In genomic region chr1:52393174-52393573, GRCh38 we compare ENCODE assay signal across 18 cellular contexts. TPM values are rescaled to one million over a fixed set of nuclear protein-coding genes. Genes with fewer than 3 reads are reported as not detected.
DNase-seq lines count a peak whose midpoint lies in the region; ATAC-seq and TF ChIP-seq lines count a peak whose summit lies in the region.
"Had no signal": no experiment of that assay in that cellular context is flagged by ENCODE, and none has a peak within 500 bp of the region (broad histone marks: within the 10 kb centered on the region; RNA-seq: fewer than 3 reads in every experiment).

No MANE protein-coding gene starts in this region.

- no peak overlapping the region for H2BK20ac ChIP-seq in IMR-90 (ENCODE audit: low read depth, low read length)

- no peak overlapping the region for H2BK5ac ChIP-seq in IMR-90 (ENCODE audit: low read depth, low read length, poor library complexity, severe bottlenecking)
- H2BK5ac ChIP-seq in mesenchymal stem cell (ENCODE audit: low read depth, low read length, poor library complexity, severe bottlenecking): no peak overlapping the region

- peaks cover 68% of the 10 kb centered on the region for H3K36me3 Mint-ChIP-seq in activated CD4-positive, alpha-beta T cell treated with anti-CD3 and anti-CD28 coated beads for 36 hours (ENCODE audit: low read depth)
- H3K36me3 Mint-ChIP-seq in MCF 10A (ENCODE audit: insufficient read depth, unreplicated experiment): peaks cover 29% of the 10 kb centered on the region

- no peak overlapping the region for H3K27ac Mint-ChIP-seq in activated CD4-positive, alpha-beta T cell treated with anti-CD3 and anti-CD28 coated beads for 36 hours
- H3K27ac Mint-ChIP-seq in MCF 10A (ENCODE audit: low read depth, unreplicated experiment): peak overlapping the region; percentile 22

- no CpG with 5 or more reads among the region's 5 CpGs for WGBS in IMR-90 (ENCODE audit: extremely low coverage in 2 of 2, insufficient read length in 1 of 2), 2 experiments
- 98% methylated on average over 4 of the region's 5 CpGs for WGBS in mesenchymal stem cell
- 89 to 95% methylated on average over 5 of the region's 5 CpGs for WGBS in tibial nerve, 2 donors

- H3K4me3 Mint-ChIP-seq in activated CD4-positive, alpha-beta T cell treated with anti-CD3 and anti-CD28 coated beads for 36 hours: no peak overlapping the region
- no peak overlapping the region for H3K4me3 Mint-ChIP-seq in MCF 10A (ENCODE audit: unreplicated experiment)
- H3K4me3 Mint-ChIP-seq: CD4-positive, alpha-beta memory T cell had no signal

- H3K4me2 ChIP-seq in IMR-90 (ENCODE audit: low read depth, low read length) (no peak overlapping the region), mesenchymal stem cell (ENCODE audit: low read length, poor library complexity, severe bottlenecking) (no peak overlapping the region)

- H3K36me3 ChIP-seq in breast epithelium (no peaks in the 10 kb centered on the region), IMR-90 (ENCODE audit: control insufficient read depth, insufficient read depth, low read length) (peaks cover 11% of the 10 kb centered on the region), mesenchymal stem cell (ENCODE audit: control insufficient read depth in 1 of 2, insufficient read depth in 2 of 2, low read depth in 1 of 2, low read length in 2 of 2) (peaks cover 5 to 8% of the 10 kb centered on the region in 2 experiments), tibial nerve (no peaks in the 10 kb centered on the region)

- H3K27ac ChIP-seq in breast epithelium: no peak overlapping the region
- no peak overlapping the region for H3K27ac ChIP-seq in IMR-90 (ENCODE audit: insufficient read depth, low read length)
- H3K27ac ChIP-seq in mesenchymal stem cell (ENCODE audit: low read length, poor library complexity, severe bottlenecking): no peak overlapping the region
- H3K27ac ChIP-seq in tibial nerve: no peak overlapping the region

- H2BK15ac ChIP-seq in IMR-90 (ENCODE audit: low read depth, low read length) (no peak overlapping the region), mesenchymal stem cell (ENCODE audit: low read depth, poor library complexity, severe bottlenecking) (no peak overlapping the region)

- CTCF ChIA-PET in activated CD4-positive, alpha-beta T cell treated with anti-CD3 and anti-CD28 coated beads for 36 hours (lab: Charles Lee): interaction anchor here (0.8 to 2.4 kb wide), 2 partner anchors 11 to 20 kb away, joined by 3 to 5 read pairs; partner anchors contain the start of genes ORC1 and PRPF38A
- CTCF ChIA-PET in MCF 10A (lab: Yijun Ruan, JAX): no interaction called here
- CTCF ChIA-PET in IMR-90 (lab: Yijun Ruan, JAX): no interaction called here

- no peak overlapping the region for H2AFZ ChIP-seq in IMR-90 (replicated peaks; ENCODE audit: low read length, poor library complexity)
- no peak overlapping the region for H2AFZ ChIP-seq in mesenchymal stem cell (ENCODE audit: low read depth, low read length)

- H3K4me3 ChIP-seq in breast epithelium: no peak overlapping the region
- no peak overlapping the region for H3K4me3 ChIP-seq in IMR-90 (ENCODE audit: insufficient read depth, low read depth, low read length)
- H3K4me3 ChIP-seq in mesenchymal stem cell (ENCODE audit: insufficient read depth in 1 of 2, low read depth in 1 of 2, low read length in 2 of 2): no peak overlapping the region
- no peak overlapping the region for H3K4me3 ChIP-seq in tibial nerve
- H3K4me3 ChIP-seq: HAP-1 had no signal

- no peak overlapping the region for H2BK120ac ChIP-seq in IMR-90 (ENCODE audit: low read depth, low read length)
- H2BK120ac ChIP-seq in mesenchymal stem cell (ENCODE audit: low read depth, low read length): no peak overlapping the region

- DNase-seq in activated CD4-positive, alpha-beta T cell treated with anti-CD3 and anti-CD28 coated beads for 36 hours: no peak
- DNase-seq in activated CD4-positive, alpha-beta T cell treated with anti-CD3 and anti-CD28 coated beads for 1 hour: no peak
- DNase-seq in MCF 10A (ENCODE audit: unreplicated experiment): no peak
- no peak for DNase-seq in breast epithelium (ENCODE audit: low spot score in 2 of 2)
- no peak for DNase-seq in IMR-90
- DNase-seq in mesenchymal stem cell: no peak
- no peak for DNase-seq in SIG-M5 (lab: John Stamatoyannopoulos, UW)
- no peak for DNase-seq in tibial nerve (ENCODE audit: low spot score in 2 of 2)
- DNase-seq: 8988T; C1 segment of cervical spinal cord; Calu3; CD4-positive, alpha-beta memory T cell; COR-L47; DMS53; DMS79 treated with DMSO at 0.1 percent for 48 hours; GF-D8; GOT3 had no signal

- H4K20me1 ChIP-seq in IMR-90 (ENCODE audit: insufficient read depth, low read length): no peaks in the 10 kb centered on the region

- in situ Hi-C loops in IMR-90 (cut with MboI; ENCODE audit: low sequenced_read_pairs): no loop called here

- H3K14ac ChIP-seq in IMR-90 (replicated peaks; ENCODE audit: low read depth, low read length) (no peak overlapping the region), mesenchymal stem cell (ENCODE audit: low read length in 2 of 2) (no peak overlapping the region)

- H3K9me3 ChIP-seq in breast epithelium (no peaks in the 10 kb centered on the region), IMR-90 (ENCODE audit: control insufficient read depth, insufficient read depth, low read length) (no peaks in the 10 kb centered on the region), mesenchymal stem cell (ENCODE audit: control insufficient read depth, low read length) (no peaks in the 10 kb centered on the region), tibial nerve (no peaks in the 10 kb centered on the region)
- H3K9me3 ChIP-seq: HAP-1 had no signal

- H3K23ac ChIP-seq in IMR-90 (ENCODE audit: low read depth, low read length) (no peak overlapping the region), mesenchymal stem cell (ENCODE audit: low read length in 2 of 2) (no peak overlapping the region)

- no peaks in the 10 kb centered on the region for H3K9me3 Mint-ChIP-seq in activated CD4-positive, alpha-beta T cell treated with anti-CD3 and anti-CD28 coated beads for 36 hours (ENCODE audit: low read depth)
- H3K9me3 Mint-ChIP-seq in MCF 10A (ENCODE audit: unreplicated experiment): no peaks in the 10 kb centered on the region
- H3K9me3 Mint-ChIP-seq: CD4-positive, alpha-beta memory T cell had no signal

- H3K4ac ChIP-seq in IMR-90 (ENCODE audit: low read depth, low read length): no peak overlapping the region
- H3K4ac ChIP-seq in mesenchymal stem cell (ENCODE audit: low read depth in 1 of 2, low read length in 2 of 2): no peak overlapping the region

- H3K18ac ChIP-seq in IMR-90 (ENCODE audit: low read depth, low read length): no peak overlapping the region
- no peak overlapping the region for H3K18ac ChIP-seq in mesenchymal stem cell (ENCODE audit: low read depth in 1 of 2, low read length in 2 of 2)

- H3K4me1 ChIP-seq in breast epithelium (no peaks in the 10 kb centered on the region), IMR-90 (ENCODE audit: control insufficient read depth, insufficient read depth, low read length) (no peaks in the 10 kb centered on the region), mesenchymal stem cell (ENCODE audit: control insufficient read depth, insufficient read depth, low read depth, low read length) (no peaks in the 10 kb centered on the region), tibial nerve (no peaks in the 10 kb centered on the region)
- H3K4me1 ChIP-seq: HAP-1 had no signal

- H3K56ac ChIP-seq in IMR-90 (ENCODE audit: extremely low read depth, insufficient read depth, low read length): no peak overlapping the region

- no peak for TF ChIP-seq RAD21 in IMR-90 (IDR thresholded peaks at IDR 0.05; ENCODE audit: low read length)

- no peak overlapping the region for H4K8ac ChIP-seq in IMR-90 (ENCODE audit: low read depth in 2 of 2, low read length in 2 of 2)
- peak overlapping the region; percentile 30 for H4K8ac ChIP-seq in mesenchymal stem cell (ENCODE audit: low read length)

- BruUV-seq in MCF 10A (replicated peaks; lab: Mats Ljungman, UMichigan) (no TSS peak), IMR-90 (replicated peaks; lab: Mats Ljungman, UMichigan) (no TSS peak)

- no peaks in the 10 kb centered on the region for H3K4me1 Mint-ChIP-seq in activated CD4-positive, alpha-beta T cell treated with anti-CD3 and anti-CD28 coated beads for 36 hours
- no peaks in the 10 kb centered on the region for H3K4me1 Mint-ChIP-seq in MCF 10A (ENCODE audit: insufficient read depth, unreplicated experiment)
- H3K4me1 Mint-ChIP-seq: CD4-positive, alpha-beta memory T cell had no signal

- no peak overlapping the region for H2AK5ac ChIP-seq in IMR-90 (ENCODE audit: low read depth, low read length)
- H2AK5ac ChIP-seq in mesenchymal stem cell (ENCODE audit: low read length, severe bottlenecking): no peak overlapping the region

- no peak overlapping the region for H2BK12ac ChIP-seq in mesenchymal stem cell (ENCODE audit: low read length in 2 of 2)

- TF ChIP-seq EP300 in tibial nerve (IDR thresholded peaks at IDR 0.05): no peak

- TF ChIP-seq CTCF in MCF 10A (IDR thresholded peaks at IDR 0.05; ENCODE audit: unreplicated experiment): no peak
- TF ChIP-seq CTCF in breast epithelium (IDR thresholded peaks at IDR 0.05): no peak
- no peak for TF ChIP-seq CTCF in IMR-90 (conservative IDR thresholded peaks at IDR 0.05; ENCODE audit: low read depth, low read length)
- no peak for TF ChIP-seq CTCF in tibial nerve (IDR thresholded peaks at IDR 0.05)

- H3K79me1 ChIP-seq in IMR-90 (ENCODE audit: low read depth in 1 of 2, low read length in 2 of 2) (peaks cover 5 to 6% of the 10 kb centered on the region in 2 experiments; a peak in 1 of 4 replicates), mesenchymal stem cell (replicated peaks; ENCODE audit: low read length, poor library complexity, severe bottlenecking) (peaks cover 5% of the 10 kb centered on the region)

- POLR2A ChIA-PET in activated CD4-positive, alpha-beta T cell treated with anti-CD3 and anti-CD28 coated beads for 36 hours (lab: Charles Lee): no interaction called here
- POLR2A ChIA-PET in MCF 10A (lab: Yijun Ruan, JAX): interaction anchor here (0.6 to 2.4 kb wide), 3 partner anchors 11 to 78 kb away, joined by 3 to 9 read pairs (median 6); partner anchors contain the start of genes ORC1 and PRPF38A
- POLR2A ChIA-PET in IMR-90 (lab: Charles Lee; ENCODE audit: unreplicated experiment): no interaction called here

- no peaks in the 10 kb centered on the region for H3K9me1 ChIP-seq in IMR-90 (ENCODE audit: insufficient read depth, low read length)

- H4K91ac ChIP-seq in IMR-90 (ENCODE audit: insufficient read depth, low read depth, low read length): no peak overlapping the region
- no peak overlapping the region for H4K91ac ChIP-seq in mesenchymal stem cell (ENCODE audit: low read length)

- H3K27me3 ChIP-seq in breast epithelium: no peaks in the 10 kb centered on the region
- no peaks in the 10 kb centered on the region for H3K27me3 ChIP-seq in IMR-90 (ENCODE audit: control insufficient read depth, insufficient read depth, low read length)
- no peaks in the 10 kb centered on the region for H3K27me3 ChIP-seq in mesenchymal stem cell (ENCODE audit: control insufficient read depth in 1 of 2, insufficient read depth in 1 of 2, low read length in 2 of 2)
- H3K27me3 ChIP-seq in tibial nerve: no peaks in the 10 kb centered on the region

- H3K9ac ChIP-seq in IMR-90 (ENCODE audit: low read depth, low read length) (no peak overlapping the region), mesenchymal stem cell (ENCODE audit: low read length) (no peak overlapping the region)

- peak overlapping the region; percentile 65 for H2AK9ac ChIP-seq in IMR-90 (replicated peaks; ENCODE audit: low read depth, low read length, poor library complexity)

- H4K5ac ChIP-seq in IMR-90 (ENCODE audit: low read depth, low read length): no peak overlapping the region

- intact Hi-C loops in activated CD4-positive, alpha-beta T cell treated with anti-CD3 and anti-CD28 coated beads for 36 hours (cut with DNase I, micrococcal nuclease): no loop called here
- intact Hi-C loops in MCF 10A (cut with micrococcal nuclease) (no loop called here), breast epithelium (cut with DNase I; ENCODE audit: low total_unique reads) (no loop called here), IMR-90 (cut with micrococcal nuclease) (no loop called here)

- H3K27me3 Mint-ChIP-seq in activated CD4-positive, alpha-beta T cell treated with anti-CD3 and anti-CD28 coated beads for 36 hours: no peaks in the 10 kb centered on the region
- no peaks in the 10 kb centered on the region for H3K27me3 Mint-ChIP-seq in MCF 10A (ENCODE audit: insufficient read depth, unreplicated experiment)
- H3K27me3 Mint-ChIP-seq: CD4-positive, alpha-beta memory T cell had no signal

- peak; percentile 19 for ATAC-seq in activated CD4-positive, alpha-beta T cell treated with anti-CD3 and anti-CD28 coated beads for 36 hours
- ATAC-seq in IMR-90 (ENCODE audit: low read depth): no peak

- TF ChIP-seq POLR2A in breast epithelium (IDR thresholded peaks at IDR 0.05) (no peak), IMR-90 (IDR thresholded peaks at IDR 0.05; ENCODE audit: low read depth, low read length) (no peak), tibial nerve (IDR thresholded peaks at IDR 0.05) (no peak)

- dilution Hi-C loops in IMR-90 (cut with HindIII; ENCODE audit: low sequenced_read_pairs, unreplicated experiment): no loop called here

RNA-seq across cellular contexts. Expression of gene ORC1, which starts 11.0 kb away (rescaled TPM):
- 10 to 100 TPM; 51.0 to 57.9 TPM for total RNA-seq in activated CD4-positive, alpha-beta T cell treated with anti-CD3 and anti-CD28 coated beads for 36 hours
- total RNA-seq in MCF 10A (2022) (1.8 and 2.7 TPM in 2 replicates), breast epithelium (under 1 TPM; 0.33 to 0.96 (median 0.73) TPM), IMR-90 (2012; rRNA removed) (9.7 and 10.6 TPM in 2 replicates), tibial nerve (under 1 TPM; 0.22 to 0.84 (median 0.35) TPM)
- 5.9 and 6.3 TPM in 2 replicates for polyA plus RNA-seq in IMR-90 (2012; rRNA removed)
- 1.9 and 2.9 TPM in 2 replicates for polyA plus RNA-seq in IMR-90 (2012; cell fraction: cytosol; rRNA removed)
- polyA plus RNA-seq in IMR-90 (2012; cell fraction: nucleus; rRNA removed; ENCODE audit: low replicate concordance): 3.2 and 3.3 TPM in 2 replicates
- 1.3 TPM for polyA plus RNA-seq in mesenchymal stem cell (2013, experiment 1 of 2)
- 1.5 TPM for polyA plus RNA-seq in mesenchymal stem cell (2013, experiment 2 of 2)

RNA-seq across cellular contexts. Expression of gene PRPF38A, which starts 11.2 kb away (rescaled TPM):
- 100 to 1,000 TPM in 1 of 2 experiments, 10 to 100 TPM in 1; 88.9 to 103 TPM for total RNA-seq in activated CD4-positive, alpha-beta T cell treated with anti-CD3 and anti-CD28 coated beads for 36 hours
- total RNA-seq in MCF 10A (2022): 63.8 TPM in 2 replicates
- total RNA-seq in breast epithelium: 10 to 100 TPM; 13.1 to 20.9 (median 19.7) TPM
- 17.2 and 23.5 TPM in 2 replicates for total RNA-seq in IMR-90 (2012; rRNA removed)
- 14.9 and 19.0 TPM in 2 replicates for polyA plus RNA-seq in IMR-90 (2012; rRNA removed)
- polyA plus RNA-seq in IMR-90 (2012; cell fraction: cytosol; rRNA removed): 7.7 and 16.6 TPM in 2 replicates
- 10.3 and 43.7 TPM in 2 replicates for polyA plus RNA-seq in IMR-90 (2012; cell fraction: nucleus; rRNA removed; ENCODE audit: low replicate concordance)
- 22.8 TPM for polyA plus RNA-seq in mesenchymal stem cell (2013, experiment 1 of 2)
- polyA plus RNA-seq in mesenchymal stem cell (2013, experiment 2 of 2): 21.8 TPM
- 10 to 100 TPM; 10.0 to 21.4 (median 14.4) TPM for total RNA-seq in tibial nerve

RNA-seq across cellular contexts. Expression of gene CC2D1B, which starts 27.2 kb away (rescaled TPM):
- 10 to 100 TPM; 22.6 to 25.3 TPM for total RNA-seq in activated CD4-positive, alpha-beta T cell treated with anti-CD3 and anti-CD28 coated beads for 36 hours
- total RNA-seq in MCF 10A (2022) (28.4 and 29.5 TPM in 2 replicates), breast epithelium (10 to 100 TPM; 25.2 to 33.1 (median 33.1) TPM), IMR-90 (2012; rRNA removed) (15.6 and 17.2 TPM in 2 replicates), tibial nerve (10 to 100 TPM; 44.0 to 63.5 (median 57.1) TPM)
- polyA plus RNA-seq in IMR-90 (2012; rRNA removed): 16.4 and 16.9 TPM in 2 replicates
- 9.8 and 10.7 TPM in 2 replicates for polyA plus RNA-seq in IMR-90 (2012; cell fraction: cytosol; rRNA removed)
- polyA plus RNA-seq in IMR-90 (2012; cell fraction: nucleus; rRNA removed; ENCODE audit: low replicate concordance): 39.6 and 49.2 TPM in 2 replicates
- polyA plus RNA-seq in mesenchymal stem cell (2013, experiment 1 of 2): 16.4 TPM
- polyA plus RNA-seq in mesenchymal stem cell (2013, experiment 2 of 2): 15.3 TPM
